Comparison of ENCODE assay signal across 15 cellular contexts in the genomic region with DNA sequence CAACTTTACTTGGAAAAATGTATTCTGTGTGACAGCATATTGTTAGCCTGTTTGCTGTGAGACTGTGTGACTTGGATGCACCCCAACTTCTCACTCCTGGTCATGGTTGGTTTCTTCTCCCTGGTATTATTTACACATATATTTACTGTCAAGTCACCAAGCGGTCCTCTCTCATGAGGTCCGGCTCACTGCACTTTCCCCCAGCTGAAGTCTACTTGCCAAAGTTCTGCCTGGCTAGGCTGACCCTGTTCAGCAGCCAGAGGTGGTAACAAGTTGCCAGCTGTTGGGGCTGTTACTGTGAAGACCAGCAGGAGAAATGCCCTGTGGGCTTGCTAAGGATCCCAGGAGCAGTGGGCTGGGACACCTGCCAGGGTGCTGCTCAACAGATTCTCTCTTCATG.
"Had no signal": no experiment of that assay in that cellular context is flagged by ENCODE, and none has a peak within 500 bp of the region (broad histone marks: within the 10 kb centered on the region; RNA-seq: fewer than 3 reads in every experiment).

No MANE protein-coding gene starts in this region.

- H3K27ac ChIP-seq: colonic mucosa, heart left ventricle, left ventricle myocardium inferior, lower lobe of right lung, ovary, tibial nerve had no signal

- H3K4me1 ChIP-seq: colonic mucosa, heart left ventricle, left ventricle myocardium inferior, lower lobe of right lung, tibial nerve had no signal

- DNase-seq: colonic mucosa; dermis blood vessel endothelial cell; endodermal cell; erythroblast; heart left ventricle; hippocampal formation; kidney glomerular epithelial cell; left ventricle myocardium inferior; lower lobe of right lung; natural killer cell; nucleus accumbens; ovary; right cardiac atrium; stimulated activated CD4-positive, alpha-beta T cell treated with anti-CD3 and anti-CD28 coated beads, Interleukin-4, amount 100 ng/mL, for 1 hour had no signal

- H3K27me3 ChIP-seq: colonic mucosa, heart left ventricle, ovary, tibial nerve had no signal

- H3K36me3 ChIP-seq: colonic mucosa, heart left ventricle, left ventricle myocardium inferior, lower lobe of right lung, ovary, tibial nerve had no signal

- H3K4me3 ChIP-seq: colonic mucosa, heart left ventricle, left ventricle myocardium inferior, lower lobe of right lung, ovary, tibial nerve had no signal

- H3K9me3 ChIP-seq: colonic mucosa, heart left ventricle, left ventricle myocardium inferior, lower lobe of right lung, ovary, tibial nerve had no signal
